26 cellular contexts compared by ENCODE assay signal in the genomic region with DNA sequence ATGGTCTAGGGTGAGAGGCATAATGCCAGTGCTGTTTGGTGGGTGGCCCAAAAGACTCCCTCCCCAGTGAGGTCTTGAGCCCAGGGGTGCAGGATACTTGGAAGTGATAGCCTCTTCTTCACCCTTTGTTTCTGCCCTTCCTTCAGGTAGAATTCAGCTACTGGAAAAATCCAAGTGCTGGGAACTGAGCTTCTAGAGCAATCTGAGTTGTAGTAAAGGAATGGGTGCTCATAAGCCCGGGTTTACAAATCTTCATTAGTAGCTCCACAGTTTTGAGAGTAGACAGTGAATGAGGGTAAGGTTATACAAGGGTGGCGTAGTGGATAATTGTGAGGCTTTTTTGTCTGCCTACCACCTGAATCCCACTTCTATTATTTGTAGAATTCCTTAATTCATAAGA. TPM values are rescaled to one million over a fixed set of nuclear protein-coding genes. Genes with fewer than 3 reads are reported as not detected.
DNase-seq lines count a peak whose midpoint lies in the region; ATAC-seq, FAIRE-seq and TF ChIP-seq lines count a peak whose summit lies in the region.
"Had no signal": no experiment of that assay in that cellular context is flagged by ENCODE, and none has a peak within 500 bp of the region (broad histone marks: within the 10 kb centered on the region; RNA-seq: fewer than 3 reads in every experiment).

No MANE protein-coding gene starts in this region.

- peak; percentile 15 for TF ChIP-seq POLR2A in GM18505 (IDR thresholded peaks at IDR 0.05; ENCODE audit: borderline replicate concordance, extremely low read depth, insufficient read depth, insufficient read length)

- H3K27ac Mint-ChIP-seq in activated T-cell treated with anti-CD3 and anti-CD28 coated beads, Interleukin-2, amount 50 U/mL, for 24 hours = peak overlapping the region; percentile 90
- H3K27ac Mint-ChIP-seq in activated CD8-positive, alpha-beta T cell treated with anti-CD3 and anti-CD28 coated beads for 36 hours = peak overlapping the region; percentile 69
- peak overlapping the region; percentile 14 to 90 (median 74) for H3K27ac Mint-ChIP-seq in naive thymus-derived CD4-positive, alpha-beta T cell

- POLR2A ChIA-PET in activated CD8-positive, alpha-beta T cell treated with anti-CD3 and anti-CD28 coated beads for 36 hours (lab: Charles Lee) = interaction anchor here (0.6 to 4.4 kb wide), 7 partner anchors 10 to 240 kb away, joined by 3 to 23 read pairs (median 4); no protein-coding TSS in a partner anchor
- POLR2A ChIA-PET in naive thymus-derived CD4-positive, alpha-beta T cell (lab: Charles Lee) = interaction anchor here (0.8 to 1.3 kb wide), 3 partner anchors 18 to 76 kb away, joined by 4 to 5 read pairs (median 4); no protein-coding TSS in a partner anchor

- H3K4me1 Mint-ChIP-seq in activated T-cell treated with anti-CD3 and anti-CD28 coated beads, Interleukin-2, amount 50 U/mL, for 24 hours (ENCODE audit: low read depth) = peaks cover 75% of the 10 kb centered on the region
- peaks cover 57% of the 10 kb centered on the region for H3K4me1 Mint-ChIP-seq in activated CD8-positive, alpha-beta T cell treated with anti-CD3 and anti-CD28 coated beads for 36 hours (ENCODE audit: low read depth)
- peaks cover 22 to 72% (median 48%) of the 10 kb centered on the region in 7 donors for H3K4me1 Mint-ChIP-seq in naive thymus-derived CD4-positive, alpha-beta T cell

- DNase-seq in activated T-cell treated with anti-CD3 and anti-CD28 coated beads, Interleukin-2, amount 50 U/mL, for 24 hours = no peak
- no peak for DNase-seq in activated T-cell treated with anti-CD3 and anti-CD28 coated beads, Interleukin-2, amount 50 U/mL, for 1 hour
- DNase-seq in activated CD8-positive, alpha-beta T cell treated with anti-CD3 and anti-CD28 coated beads for 36 hours = no peak
- no peak for DNase-seq in naive thymus-derived CD4-positive, alpha-beta T cell
- DNase-seq in DMS 273 (lab: John Stamatoyannopoulos, UW; ENCODE audit: unreplicated experiment) (no peak), urothelium cell line (ENCODE audit: low spot score) (no peak), NCI-H69 (lab: John Stamatoyannopoulos, UW) (no peak)
- DNase-seq: activated CD4-positive, CD25-positive, alpha-beta regulatory T cell; adrenal gland; BE2C; brain microvascular endothelial cell; effector CD8-positive, alpha-beta T cell; erythroblast; heart left ventricle; mammary epithelial cell; NCI-H1105; NCI-H2029; NCI-H748 treated with DMSO at 0.1 percent for 48 hours; nucleus accumbens; upper lobe of right lung had no signal

- no peak overlapping the region for H3K4me3 Mint-ChIP-seq in activated T-cell treated with anti-CD3 and anti-CD28 coated beads, Interleukin-2, amount 50 U/mL, for 24 hours
- H3K4me3 Mint-ChIP-seq in activated CD8-positive, alpha-beta T cell treated with anti-CD3 and anti-CD28 coated beads for 36 hours = no peak overlapping the region
- H3K4me3 Mint-ChIP-seq in naive thymus-derived CD4-positive, alpha-beta T cell = no peak overlapping the region

- no peak for TF ChIP-seq CTCF in activated CD8-positive, alpha-beta T cell treated with anti-CD3 and anti-CD28 coated beads for 36 hours (IDR thresholded peaks at IDR 0.05)

- no peak overlapping the region for H3K27ac ChIP-seq in naive thymus-derived CD4-positive, alpha-beta T cell (ENCODE audit: low read depth, low read length)
- H3K27ac ChIP-seq: A549, adrenal gland, brain microvascular endothelial cell, heart left ventricle, upper lobe of right lung had no signal

- H3K36me3 Mint-ChIP-seq in activated T-cell treated with anti-CD3 and anti-CD28 coated beads, Interleukin-2, amount 50 U/mL, for 24 hours (ENCODE audit: low read depth) = peaks cover 95% of the 10 kb centered on the region
- H3K36me3 Mint-ChIP-seq in activated CD8-positive, alpha-beta T cell treated with anti-CD3 and anti-CD28 coated beads for 36 hours (ENCODE audit: low read depth) = peaks cover 73% of the 10 kb centered on the region
- H3K36me3 Mint-ChIP-seq in naive thymus-derived CD4-positive, alpha-beta T cell = peaks cover 11 to 56% (median 40%) of the 10 kb centered on the region in 5 donors

- H3K27me3 ChIP-seq in naive thymus-derived CD4-positive, alpha-beta T cell (ENCODE audit: control insufficient read depth in 2 of 2, insufficient read depth in 2 of 2, low read length in 2 of 2) = no peaks in the 10 kb centered on the region
- H3K27me3 ChIP-seq: upper lobe of right lung had no signal

- no peak overlapping the region for H3K4me3 ChIP-seq in naive thymus-derived CD4-positive, alpha-beta T cell (ENCODE audit: low read length)
- H3K4me3 ChIP-seq: A549, adrenal gland, heart left ventricle, upper lobe of right lung had no signal

- peaks cover 13 to 51% (median 26%) of the 10 kb centered on the region in 3 experiments for H3K36me3 ChIP-seq in naive thymus-derived CD4-positive, alpha-beta T cell (ENCODE audit: control insufficient read depth in 2 of 3, insufficient read depth in 3 of 3, low read length in 3 of 3)
- H3K36me3 ChIP-seq: adrenal gland, BE2C, brain microvascular endothelial cell, upper lobe of right lung had no signal

- no peak for FAIRE-seq in urothelium cell line (lab: Jason Lieb, UNC)
- FAIRE-seq: A549, HepG2 had no signal

- no peaks in the 10 kb centered on the region for H3K9me3 ChIP-seq in naive thymus-derived CD4-positive, alpha-beta T cell (ENCODE audit: control insufficient read depth in 2 of 3, low read length in 3 of 3)
- H3K9me3 ChIP-seq: A549, adrenal gland, BE2C, upper lobe of right lung had no signal

- H3K9me3 Mint-ChIP-seq in activated T-cell treated with anti-CD3 and anti-CD28 coated beads, Interleukin-2, amount 50 U/mL, for 24 hours = peaks cover 10% of the 10 kb centered on the region
- peaks cover 15% of the 10 kb centered on the region for H3K9me3 Mint-ChIP-seq in activated CD8-positive, alpha-beta T cell treated with anti-CD3 and anti-CD28 coated beads for 36 hours
- peaks cover 0 to 17% (median 8%) of the 10 kb centered on the region in 11 donors for H3K9me3 Mint-ChIP-seq in naive thymus-derived CD4-positive, alpha-beta T cell

- CTCF ChIA-PET in activated CD8-positive, alpha-beta T cell treated with anti-CD3 and anti-CD28 coated beads for 36 hours (lab: Charles Lee) = interaction anchor here (0.9 to 10.6 kb wide), 14 partner anchors 11 to 262 kb away, joined by 3 to 191 read pairs (median 5); no protein-coding TSS in a partner anchor
- CTCF ChIA-PET in naive thymus-derived CD4-positive, alpha-beta T cell (lab: Charles Lee) = interaction anchor here (0.7 to 7.6 kb wide), 14 partner anchors 11 to 195 kb away, joined by 3 to 71 read pairs (median 5); partner anchors contain the start of gene SLAMF6

- ATAC-seq in GM18505 (IDR thresholded peaks at IDR 0.05; ENCODE audit: unreplicated experiment) = no peak
- no peak for ATAC-seq in activated CD8-positive, alpha-beta T cell treated with anti-CD3 and anti-CD28 coated beads for 36 hours
- no peak for ATAC-seq in naive thymus-derived CD4-positive, alpha-beta T cell
- ATAC-seq: A549, heart left ventricle, HepG2, upper lobe of right lung had no signal

- H3K27me3 Mint-ChIP-seq in activated T-cell treated with anti-CD3 and anti-CD28 coated beads, Interleukin-2, amount 50 U/mL, for 24 hours = no peaks in the 10 kb centered on the region
- H3K27me3 Mint-ChIP-seq in activated CD8-positive, alpha-beta T cell treated with anti-CD3 and anti-CD28 coated beads for 36 hours = no peaks in the 10 kb centered on the region
- H3K27me3 Mint-ChIP-seq in naive thymus-derived CD4-positive, alpha-beta T cell = no peaks in the 10 kb centered on the region

- H3K4me1 ChIP-seq in naive thymus-derived CD4-positive, alpha-beta T cell (ENCODE audit: control insufficient read depth in 2 of 2, insufficient read depth in 2 of 2, low read length in 2 of 2) = peaks cover 6 to 15% of the 10 kb centered on the region in 2 donors
- H3K4me1 ChIP-seq: A549, adrenal gland, BE2C, upper lobe of right lung had no signal

- intact Hi-C loops in activated CD8-positive, alpha-beta T cell treated with anti-CD3 and anti-CD28 coated beads for 36 hours (cut with micrococcal nuclease) = no loop called here
- intact Hi-C loops in naive thymus-derived CD4-positive, alpha-beta T cell (cut with micrococcal nuclease) = loop anchor here (5.0 to 10.0 kb wide), 2 partner anchors 504 to 511 kb away; partner anchors contain the start of gene IGSF8 (in 1 of the 2)

RNA-seq across cellular contexts. Expression of gene CD84, which starts 29.2 kb away (rescaled TPM):
- total RNA-seq in activated CD8-positive, alpha-beta T cell treated with anti-CD3 and anti-CD28 coated beads for 36 hours = 10 to 100 TPM; 18.1 to 20.1 TPM
- 10 to 100 TPM; 25.1 to 40.7 (median 32.3) TPM for total RNA-seq in naive thymus-derived CD4-positive, alpha-beta T cell
- polyA plus RNA-seq in naive thymus-derived CD4-positive, alpha-beta T cell = 10 to 100 TPM in 1 of 2 donors, 1 to 10 TPM in 1; 7.4 to 11.3 TPM
- total RNA-seq: Daoy, fibroblast of villous mesenchyme, HepG2, mammary epithelial cell, pulmonary artery endothelial cell had no signal
- polyA plus RNA-seq: A549, HepG2, mammary epithelial cell had no signal

RNA-seq across cellular contexts. Expression of gene SLAMF1, which starts 38.3 kb away (rescaled TPM):
- total RNA-seq in activated CD8-positive, alpha-beta T cell treated with anti-CD3 and anti-CD28 coated beads for 36 hours = 10 to 100 TPM; 65.9 to 67.8 TPM
- 10 to 100 TPM; 18.3 to 90.3 (median 31.9) TPM for total RNA-seq in naive thymus-derived CD4-positive, alpha-beta T cell
- polyA plus RNA-seq in naive thymus-derived CD4-positive, alpha-beta T cell = 10 to 100 TPM; 14.6 to 17.4 TPM
- total RNA-seq: Daoy, fibroblast of villous mesenchyme, HepG2, mammary epithelial cell, pulmonary artery endothelial cell had no signal
- polyA plus RNA-seq: A549, HepG2, mammary epithelial cell had no signal
